29 cellular contexts compared by ENCODE assay signal in the genomic region with DNA sequence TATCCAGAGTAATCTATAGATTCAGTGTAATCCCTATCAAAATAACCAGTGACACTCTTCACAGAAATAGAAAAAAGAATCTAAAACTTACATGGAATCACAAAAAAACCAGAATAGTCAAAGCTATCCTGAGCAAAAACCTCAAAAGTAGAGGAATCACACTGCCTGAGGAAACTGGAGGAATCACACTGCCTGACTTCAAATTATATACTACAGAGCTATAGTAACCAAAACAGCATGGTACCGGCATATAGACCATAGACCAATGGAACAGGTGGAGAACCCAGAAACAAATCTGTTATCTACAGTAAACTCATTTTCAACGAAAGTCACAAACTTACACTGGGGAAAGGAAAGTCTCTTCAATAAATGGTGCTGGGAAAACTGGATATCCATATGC.
"Had no signal": no experiment of that assay in that cellular context is flagged by ENCODE, and none has a peak within 500 bp of the region (broad histone marks: within the 10 kb centered on the region; RNA-seq: fewer than 3 reads in every experiment).

No MANE protein-coding gene starts in this region.

- H3K27ac Mint-ChIP-seq: stimulated activated effector memory CD8-positive, alpha-beta T cell treated with anti-CD3 and anti-CD28 coated beads, Interleukin-12 subunit alpha, Interleukin-12 subunit beta, amount 100 ng/mL, for 72 hours; stimulated activated memory B cell treated with anti-CD40 and anti-IgM and Interleukin-4, amounts not matched to agents 10 μg/mL and 1 μg/mL and 100 μg/mL, for 72 hours; stimulated activated naive B cell treated with anti-CD40 and anti-IgM and Interleukin-4, amounts not matched to agents 10 μg/mL and 1 μg/mL and 100 μg/mL, for 72 hours; stimulated activated naive CD8-positive, alpha-beta T cell treated with anti-CD3 and anti-CD28 coated beads, Interleukin-15, amount 100 ng/mL, for 72 hours; stimulated activated naive CD8-positive, alpha-beta T cell treated with anti-CD3 and anti-CD28 coated beads, Interleukin-15, Interleukin-2, amounts not matched to agents 100 ng/mL and 50 ng/mL, for 24 hours; type B pancreatic cell had no signal

- H3K27me3 Mint-ChIP-seq: stimulated activated memory B cell treated with anti-CD40 and anti-IgM and Interleukin-4, amounts not matched to agents 10 μg/mL and 1 μg/mL and 100 μg/mL, for 72 hours; stimulated activated naive B cell treated with anti-CD40 and anti-IgM and Interleukin-4, amounts not matched to agents 10 μg/mL and 1 μg/mL and 100 μg/mL, for 72 hours; stimulated activated naive CD8-positive, alpha-beta T cell treated with anti-CD3 and anti-CD28 coated beads, Interleukin-15, amount 100 ng/mL, for 72 hours; stimulated activated naive CD8-positive, alpha-beta T cell treated with anti-CD3 and anti-CD28 coated beads, Interleukin-15, Interleukin-2, amounts not matched to agents 100 ng/mL and 50 ng/mL, for 24 hours; type B pancreatic cell had no signal

- H3K4me3 Mint-ChIP-seq: stimulated activated effector memory CD8-positive, alpha-beta T cell treated with anti-CD3 and anti-CD28 coated beads, Interleukin-12 subunit alpha, Interleukin-12 subunit beta, amount 100 ng/mL, for 72 hours; stimulated activated memory B cell treated with anti-CD40 and anti-IgM and Interleukin-4, amounts not matched to agents 10 μg/mL and 1 μg/mL and 100 μg/mL, for 72 hours; stimulated activated naive B cell treated with anti-CD40 and anti-IgM and Interleukin-4, amounts not matched to agents 10 μg/mL and 1 μg/mL and 100 μg/mL, for 72 hours; stimulated activated naive CD8-positive, alpha-beta T cell treated with anti-CD3 and anti-CD28 coated beads, Interleukin-15, amount 100 ng/mL, for 72 hours; stimulated activated naive CD8-positive, alpha-beta T cell treated with anti-CD3 and anti-CD28 coated beads, Interleukin-15, Interleukin-2, amounts not matched to agents 100 ng/mL and 50 ng/mL, for 24 hours; type B pancreatic cell had no signal

- DNase-seq: stimulated activated CD4-positive, alpha-beta T cell treated with anti-CD3 and anti-CD28 coated beads, Interleukin-2, amount 100 ng/mL, for 48 hours; stimulated activated CD4-positive, alpha-beta T cell treated with anti-CD3 and anti-CD28 coated beads, Interleukin-4, amount 100 ng/mL, for 1 hour; stimulated activated CD4-positive, alpha-beta T cell treated with anti-CD3 and anti-CD28 coated beads, Interleukin-4, amount 100 ng/mL, for 24 hours; stimulated activated CD4-positive, alpha-beta T cell treated with anti-CD3 and anti-CD28 coated beads, Interleukin-4, amount 100 ng/mL, for 4 hours; stimulated activated CD8-positive, alpha-beta memory T cell treated with anti-CD3 and anti-CD28 coated beads, Interleukin-4, amount 100 ng/mL, for 48 hours; stimulated activated naive B cell treated with anti-CD40 and anti-IgM and Interleukin-4, amounts not matched to agents 10 μg/mL and 1 μg/mL and 100 μg/mL, for 72 hours; stimulated activated naive CD4-positive, alpha-beta T cell; stimulated activated naive CD4-positive, alpha-beta T cell treated with Interleukin-2 at 50 U/mL for 16 hours; stimulated activated naive CD8-positive, alpha-beta T cell treated with anti-CD3 and anti-CD28 coated beads, Interleukin-15, amount 100 ng/mL, for 72 hours; stimulated activated naive CD8-positive, alpha-beta T cell treated with anti-CD3 and anti-CD28 coated beads, Interleukin-15, Interleukin-2, amounts not matched to agents 100 U/mL and 50 U/mL, for 24 hours; stomach; substantia nigra; testis; thyroid gland; tibial artery; transverse colon; trophoblast cell; upper lobe of left lung; upper lobe of right lung; uterus had no signal

- H3K4me1 Mint-ChIP-seq: stimulated activated effector memory CD8-positive, alpha-beta T cell treated with anti-CD3 and anti-CD28 coated beads, Interleukin-12 subunit alpha, Interleukin-12 subunit beta, amount 100 ng/mL, for 72 hours; stimulated activated naive CD8-positive, alpha-beta T cell treated with anti-CD3 and anti-CD28 coated beads, Interleukin-15, amount 100 ng/mL, for 72 hours had no signal

- H3K4me3 ChIP-seq: stomach, suprapubic skin, testis, thoracic aorta, thyroid gland, tibial artery, tibial nerve, transverse colon, upper lobe of left lung, upper lobe of right lung, uterus, vagina had no signal

- H3K4me1 ChIP-seq: suprapubic skin, testis, thyroid gland, tibial artery, tibial nerve, transverse colon, upper lobe of left lung, upper lobe of right lung, vagina had no signal

- H3K27ac ChIP-seq: stomach, suprapubic skin, testis, thoracic aorta, thyroid gland, tibial artery, tibial nerve, transverse colon, upper lobe of left lung, upper lobe of right lung, uterus, vagina had no signal

- H3K9me3 ChIP-seq: suprapubic skin, testis, thoracic aorta, thyroid gland, upper lobe of left lung, upper lobe of right lung, uterus, vagina had no signal

- ATAC-seq: stimulated activated effector memory CD8-positive, alpha-beta T cell treated with anti-CD3 and anti-CD28 coated beads, Interleukin-12 subunit alpha, Interleukin-12 subunit beta, amount 100 ng/mL, for 72 hours; stimulated activated memory B cell treated with anti-CD40 and anti-IgM and Interleukin-4, amounts not matched to agents 10 μg/mL and 1 μg/mL and 100 μg/mL, for 72 hours; stimulated activated naive B cell treated with anti-CD40 and anti-IgM and Interleukin-4, amounts not matched to agents 10 μg/mL and 1 μg/mL and 100 μg/mL, for 72 hours; stimulated activated naive CD8-positive, alpha-beta T cell treated with anti-CD3 and anti-CD28 coated beads, Interleukin-15, amount 100 ng/mL, for 72 hours; stimulated activated naive CD8-positive, alpha-beta T cell treated with anti-CD3 and anti-CD28 coated beads, Interleukin-15, Interleukin-2, amounts not matched to agents 100 U/mL and 50 U/mL, for 24 hours; upper lobe of right lung had no signal

- H3K36me3 ChIP-seq: stomach, suprapubic skin, thoracic aorta, thyroid gland, tibial artery, tibial nerve, transverse colon, upper lobe of left lung, upper lobe of right lung, uterus, vagina had no signal

- H3K27me3 ChIP-seq: stomach, suprapubic skin, testis, thyroid gland, tibial artery, tibial nerve, transverse colon, upper lobe of left lung, upper lobe of right lung, uterus, vagina had no signal

- H3K9me3 Mint-ChIP-seq: stimulated activated memory B cell treated with anti-CD40 and anti-IgM and Interleukin-4, amounts not matched to agents 10 μg/mL and 1 μg/mL and 100 μg/mL, for 72 hours had no signal

- FAIRE-seq: urothelium cell line had no signal

- H3K36me3 Mint-ChIP-seq: stimulated activated effector memory CD8-positive, alpha-beta T cell treated with anti-CD3 and anti-CD28 coated beads, Interleukin-12 subunit alpha, Interleukin-12 subunit beta, amount 100 ng/mL, for 72 hours had no signal
